In genomic region chr2:191314697-191315364, GRCh38 we compare ENCODE assay signal across 20 cellular contexts.
DNase-seq lines count a peak whose midpoint lies in the region; FAIRE-seq and TF ChIP-seq lines count a peak whose summit lies in the region.
"Had no signal": no experiment of that assay in that cellular context is flagged by ENCODE, and none has a peak within 500 bp of the region (broad histone marks: within the 10 kb centered on the region; RNA-seq: fewer than 3 reads in every experiment).

No MANE protein-coding gene starts in this region.

- H3K36me3 ChIP-seq in mammary epithelial cell (ENCODE audit: insufficient read depth, low read length) (peaks cover 7% of the 10 kb centered on the region), OCI-LY3 (replicated peaks; ENCODE audit: low read depth, low read length) (no peaks in the 10 kb centered on the region), neuronal stem cell (replicated peaks in 1 of 2; ENCODE audit: control insufficient read depth in 2 of 2, insufficient read depth in 2 of 2, low read length in 2 of 2) (no peaks in the 10 kb centered on the region), Karpas-422 (ENCODE audit: insufficient read depth, low read length) (no peaks in the 10 kb centered on the region)
- H3K36me3 ChIP-seq: SJCRH30 had no signal

- no peak overlapping the region for H3K9ac ChIP-seq in mammary epithelial cell (ENCODE audit: insufficient read depth, low read length)
- H3K9ac ChIP-seq in OCI-LY3 (ENCODE audit: low read length), result no peak overlapping the region
- no peak overlapping the region for H3K9ac ChIP-seq in neuronal stem cell (ENCODE audit: low read depth, low read length, poor library complexity)
- no peak overlapping the region for H3K9ac ChIP-seq in Karpas-422 (ENCODE audit: low read length)

- no peak overlapping the region for H2AK5ac ChIP-seq in neuronal stem cell (ENCODE audit: low read depth, low read length)

- no peak overlapping the region for H4K91ac ChIP-seq in neuronal stem cell (ENCODE audit: low read depth, low read length, poor library complexity)

- H4K20me1 ChIP-seq in mammary epithelial cell (ENCODE audit: insufficient read depth, low read length), result no peaks in the 10 kb centered on the region
- no peaks in the 10 kb centered on the region for H4K20me1 ChIP-seq in OCI-LY3 (ENCODE audit: insufficient read depth, low read length)
- no peaks in the 10 kb centered on the region for H4K20me1 ChIP-seq in Karpas-422 (ENCODE audit: insufficient read depth, low read depth, low read length)

- H3K18ac ChIP-seq in neuronal stem cell (ENCODE audit: low read length), result no peak overlapping the region

- peaks cover 58% of the 10 kb centered on the region for H3K4me1 Mint-ChIP-seq in MCF 10A (ENCODE audit: insufficient read depth, unreplicated experiment)

- H3K27ac Mint-ChIP-seq in MCF 10A (ENCODE audit: low read depth, unreplicated experiment), result no peak overlapping the region

- H3K27ac ChIP-seq in mammary epithelial cell (ENCODE audit: insufficient read depth, low read depth, low read length), result no peak overlapping the region
- peak overlapping the region; percentile 29; the same call in 1 of the 2 replicates for H3K27ac ChIP-seq in OCI-LY3 (ENCODE audit: low read length)
- no peak overlapping the region for H3K27ac ChIP-seq in neuronal stem cell (replicated peaks; ENCODE audit: low read length)
- no peak overlapping the region for H3K27ac ChIP-seq in Karpas-422 (ENCODE audit: low read length)
- H3K27ac ChIP-seq: C4-2B, PC-9, RWPE1, SJCRH30 had no signal

- no peak overlapping the region for H2BK120ac ChIP-seq in neuronal stem cell (ENCODE audit: low read depth, low read length)

- H4K8ac ChIP-seq in neuronal stem cell (ENCODE audit: low read depth, low read length), result no peak overlapping the region

- FAIRE-seq in colon (lab: Jason Lieb, UNC), result peak; percentile 72
- FAIRE-seq: GM12892, H54, HTR-8/SVneo had no signal

- no peak overlapping the region for H2BK5ac ChIP-seq in neuronal stem cell (ENCODE audit: low read length)

- H3K14ac ChIP-seq in neuronal stem cell (ENCODE audit: low read length), result no peak overlapping the region

- BruUV-seq in MCF 10A (replicated peaks; lab: Mats Ljungman, UMichigan) (no TSS peak), mammary epithelial cell (replicated peaks; lab: Mats Ljungman, UMichigan) (no TSS peak)

- no peak overlapping the region for H3K4ac ChIP-seq in neuronal stem cell (ENCODE audit: low read length)

- DNase-seq in MCF 10A (ENCODE audit: unreplicated experiment) (peak; percentile 35), mammary epithelial cell (no peak), neuronal stem cell (ENCODE audit: low spot score) (no peak), Karpas-422 (no peak), GOT3 (lab: John Stamatoyannopoulos, UW) (no peak)
- DNase-seq in activated effector memory CD4-positive, alpha-beta T cell treated with Interleukin-2 at 50 U/mL for 16 hours, result no peak
- DNase-seq: DMS79, NCI-H1417 treated with DMSO at 0.1 percent for 48 hours, NCI-H187 treated with DMSO at 0.1 percent for 48 hours, NCI-H226, NCI-H524 treated with DMSO at 0.1 percent for 48 hours, PC-9, SJCRH30 had no signal

- POLR2A ChIA-PET in MCF 10A (lab: Yijun Ruan, JAX), result interaction anchor here (0.9 to 2.4 kb wide), 5 partner anchors 27 to 147 kb away, joined by 3 to 11 read pairs (median 4); no protein-coding TSS in a partner anchor

- TF ChIP-seq CTCF in MCF 10A (IDR thresholded peaks at IDR 0.05; ENCODE audit: unreplicated experiment) (no peak), mammary epithelial cell (conservative IDR thresholded peaks at IDR 0.05 in 1 of 2, IDR thresholded peaks at IDR 0.05 in 1 of 2; ENCODE audit: extremely low read depth in 1 of 2, insufficient read depth in 1 of 2, low read depth in 1 of 2, low read length in 2 of 2) (no peak), OCI-LY3 (IDR thresholded peaks at IDR 0.05; ENCODE audit: low read depth, low read length) (no peak)

- in situ Hi-C loops in mammary epithelial cell (cut with MboI; ENCODE audit: low sequenced_read_pairs in 2 of 2), result no loop called here

- H3K36me3 Mint-ChIP-seq in MCF 10A (ENCODE audit: insufficient read depth, unreplicated experiment), result no peaks in the 10 kb centered on the region

- H3K27me3 ChIP-seq in mammary epithelial cell (ENCODE audit: insufficient read depth, low read length), result no peaks in the 10 kb centered on the region
- peaks cover 11% of the 10 kb centered on the region; the same call in 1 of the 2 replicates for H3K27me3 ChIP-seq in OCI-LY3 (ENCODE audit: low read depth, low read length)
- H3K27me3 ChIP-seq in neuronal stem cell (ENCODE audit: control insufficient read depth in 3 of 3, insufficient read depth in 3 of 3, low read depth in 1 of 3, low read length in 3 of 3), result no peaks in the 10 kb centered on the region
- H3K27me3 ChIP-seq in Karpas-422 (ENCODE audit: low read length), result no peaks in the 10 kb centered on the region
- H3K27me3 ChIP-seq: SJCRH30 had no signal

- no peaks in the 10 kb centered on the region for H3K27me3 Mint-ChIP-seq in MCF 10A (ENCODE audit: insufficient read depth, unreplicated experiment)

- CTCF ChIA-PET in MCF 10A (lab: Yijun Ruan, JAX) (interaction anchor here (0.6 to 0.9 kb wide), 3 partner anchors 14 to 162 kb away, joined by 3 to 6 read pairs (median 6); no protein-coding TSS in a partner anchor), mammary epithelial cell (lab: Charles Lee; ENCODE audit: low non-redundant PET) (no interaction called here)

- H2BK15ac ChIP-seq in neuronal stem cell (ENCODE audit: low read length), result no peak overlapping the region

- dilution Hi-C loops in mammary epithelial cell (cut with HindIII; ENCODE audit: low sequenced_read_pairs), result no loop called here

- H3K9me3 Mint-ChIP-seq in MCF 10A (ENCODE audit: unreplicated experiment), result no peaks in the 10 kb centered on the region

- H3K9me3 ChIP-seq in mammary epithelial cell (replicated peaks; ENCODE audit: insufficient read depth, low read length) (no peaks in the 10 kb centered on the region), OCI-LY3 (ENCODE audit: insufficient read depth, low read length) (no peaks in the 10 kb centered on the region), neuronal stem cell (replicated peaks in 1 of 2; ENCODE audit: control insufficient read depth in 2 of 2, insufficient read depth in 1 of 2, low read depth in 1 of 2, low read length in 2 of 2) (no peaks in the 10 kb centered on the region), Karpas-422 (ENCODE audit: low read length) (no peaks in the 10 kb centered on the region)
- H3K9me3 ChIP-seq: SJCRH30 had no signal

- peak overlapping the region; percentile 17 for H2BK12ac ChIP-seq in neuronal stem cell (ENCODE audit: low read length)

- H3K9me2 ChIP-seq in Karpas-422 (replicated peaks; ENCODE audit: insufficient read depth, low read length), result no peaks in the 10 kb centered on the region

- H3K4me3 ChIP-seq in mammary epithelial cell (replicated peaks in 1 of 3; ENCODE audit: insufficient read depth in 1 of 3, low read depth in 2 of 3, low read length in 3 of 3) (no peak overlapping the region), OCI-LY3 (ENCODE audit: low read length) (peak overlapping the region; percentile 30; the same call in 1 of the 2 replicates), neuronal stem cell (ENCODE audit: low read length in 2 of 2) (no peak overlapping the region), Karpas-422 (ENCODE audit: low read length) (no peak overlapping the region)
- H3K4me3 ChIP-seq: PC-9, SJCRH30 had no signal

- no peak overlapping the region for H3K23ac ChIP-seq in neuronal stem cell (ENCODE audit: low read depth, low read length, poor library complexity)

- H3K79me1 ChIP-seq in neuronal stem cell (ENCODE audit: low read depth, low read length), result no peaks in the 10 kb centered on the region

- H2AFZ ChIP-seq in mammary epithelial cell (ENCODE audit: low read depth, low read length), result no peak overlapping the region
- no peak overlapping the region for H2AFZ ChIP-seq in OCI-LY3 (ENCODE audit: low read depth, low read length)
- no peak overlapping the region for H2AFZ ChIP-seq in neuronal stem cell (ENCODE audit: low read length)
- H2AFZ ChIP-seq in Karpas-422 (ENCODE audit: low read length), result no peak overlapping the region
- H2AFZ ChIP-seq: PC-9 had no signal

- H3K4me2 ChIP-seq in mammary epithelial cell (ENCODE audit: insufficient read depth, low read depth, low read length) (no peak overlapping the region), OCI-LY3 (ENCODE audit: low read length) (peak overlapping the region; percentile 60), neuronal stem cell (ENCODE audit: insufficient read depth, low read length, poor library complexity, severe bottlenecking) (no peak overlapping the region), Karpas-422 (ENCODE audit: low read depth, low read length, poor library complexity, severe bottlenecking) (no peak overlapping the region)
- H3K4me2 ChIP-seq: PC-9 had no signal

- no peak overlapping the region for H3K4me3 Mint-ChIP-seq in MCF 10A (ENCODE audit: unreplicated experiment)

- H3K79me2 ChIP-seq in mammary epithelial cell (ENCODE audit: insufficient read depth, low read length) (peaks cover 94% of the 10 kb centered on the region), OCI-LY3 (ENCODE audit: low read length) (no peaks in the 10 kb centered on the region), Karpas-422 (ENCODE audit: low read length) (no peaks in the 10 kb centered on the region)

- intact Hi-C loops in MCF 10A (cut with micrococcal nuclease), result no loop called here
- intact Hi-C loops in mammary epithelial cell (cut with micrococcal nuclease), result no loop called here

- H3K4me1 ChIP-seq in mammary epithelial cell (ENCODE audit: insufficient read depth, low read length), result peaks cover 77% of the 10 kb centered on the region
- H3K4me1 ChIP-seq in OCI-LY3 (ENCODE audit: low read length), result peaks cover 35% of the 10 kb centered on the region
- peaks cover 5 to 11% of the 10 kb centered on the region in 2 donors for H3K4me1 ChIP-seq in neuronal stem cell (ENCODE audit: control insufficient read depth in 2 of 2, insufficient read depth in 1 of 2, low read depth in 1 of 2, low read length in 2 of 2)
- H3K4me1 ChIP-seq in Karpas-422 (ENCODE audit: low read length), result no peaks in the 10 kb centered on the region

- 96% methylated on average over 6 of the region's 6 CpGs for WGBS in mammary epithelial cell (ENCODE audit: low coverage, missing lambda C conversion rate)
- WGBS in neuronal stem cell (ENCODE audit: extremely low coverage in 2 of 2, insufficient read length in 2 of 2, insufficient replicate concordance in 1 of 2), 2 donors, result 100% methylated on average over 1 of the region's 6 CpGs; no CpG with 5 or more reads in 1 of the 2 donors
